In genomic region chr3:151589311-151589710, GRCh38 we compare ENCODE assay signal across 24 cellular contexts.
"Had no signal": no experiment of that assay in that cellular context is flagged by ENCODE, and none has a peak within 500 bp of the region (broad histone marks: within the 10 kb centered on the region; RNA-seq: fewer than 3 reads in every experiment).

No MANE protein-coding gene starts in this region.

- H3K36me3 ChIP-seq: adrenal gland, breast epithelium had no signal

- H3K27ac ChIP-seq: adrenal gland, breast epithelium, KMS-11 had no signal

- H3K4me2 ChIP-seq: KMS-11 had no signal

- DNase-seq: activated B cell treated with CpG ODN at 0.5 μM for 24 hours; activated CD4-positive, alpha-beta T cell treated with anti-CD3 and anti-CD28 coated beads for 36 hours; activated CD8-positive, alpha-beta memory T cell treated with anti-CD3 and anti-CD28 coated beads, Interleukin-2, amount 50 U/mL, for 4 hours; activated CD8-positive, alpha-beta T cell treated with anti-CD3 and anti-CD28 coated beads for 36 hours; activated gamma-delta T cell treated with Interleukin-2 at 50 U/mL for 16 hours; activated naive CD4-positive, alpha-beta T cell treated with anti-CD3 and anti-CD28 coated beads, Interleukin-2, amount 10 ng/mL, durations not matched to agents 7 days and 5 days; activated naive CD8-positive, alpha-beta T cell treated with anti-CD3 and anti-CD28 coated beads for 36 hours; activated T-cell treated with anti-CD3 and anti-CD28 coated beads, Interleukin-2, amount 50 U/mL, for 72 hours; adrenal gland; aorta; caudate nucleus; NCI-H1092; NCI-H1417; NCI-H1930; NCI-H2171; NCI-H2227 treated with DMSO at 0.1 percent for 48 hours; NCI-H446 treated with DMSO at 0.1 percent for 48 hours; NCI-H524 treated with DMSO at 0.1 percent for 48 hours; NCI-H82; SIG-M5; T-helper 17 cell; T-helper 9 cell had no signal

- H3K4me1 ChIP-seq: adrenal gland, breast epithelium had no signal

- H3K9me3 ChIP-seq: adrenal gland, breast epithelium had no signal

- H3K4me3 ChIP-seq: adrenal gland, breast epithelium had no signal

- H3K9ac ChIP-seq: KMS-11 had no signal

- H3K27me3 ChIP-seq: adrenal gland, breast epithelium had no signal
